In the genomic region with DNA sequence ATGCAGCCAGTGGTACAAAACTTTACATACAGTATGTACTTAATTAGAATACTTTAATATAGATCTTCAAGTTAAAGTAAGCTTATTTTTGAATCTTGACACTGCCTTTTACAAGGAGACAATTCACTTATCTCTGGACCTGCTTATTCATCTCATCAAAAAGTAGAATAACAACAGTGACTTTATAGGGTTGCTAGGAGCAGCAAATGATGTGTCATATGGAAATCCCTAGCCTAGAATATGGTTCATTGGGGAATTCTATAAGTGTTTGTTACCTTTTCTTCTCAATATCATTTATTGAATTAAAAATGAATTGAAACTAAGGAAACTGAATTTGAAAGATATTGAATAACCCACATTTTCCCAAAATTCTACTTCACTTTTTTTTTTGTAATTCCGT, we compare ENCODE assay signal across 33 cellular contexts. TPM values are rescaled to one million over a fixed set of nuclear protein-coding genes. Genes with fewer than 3 reads are reported as not detected.
A peak's percentile ranks its signal among the peaks of the same experiment; 100 is the strongest.
DNase-seq lines count a peak whose midpoint lies in the region; FAIRE-seq and TF ChIP-seq lines count a peak whose summit lies in the region.
"Had no signal": no experiment of that assay in that cellular context is flagged by ENCODE, and none has a peak within 500 bp of the region (broad histone marks: within the 10 kb centered on the region; RNA-seq: fewer than 3 reads in every experiment).

No MANE protein-coding gene starts in this region.

- H3K27me3 ChIP-seq in astrocyte (ENCODE audit: insufficient read depth, low read length) (no peaks in the 10 kb centered on the region), smooth muscle cell (ENCODE audit: low read depth) (no peaks in the 10 kb centered on the region)
- H3K27me3 ChIP-seq: BLaER1 treated with 17β-estradiol and CSF1 and Interleukin-3, amounts not matched to agents 10 nM and 100 nM; colonic mucosa; esophagus squamous epithelium; gastroesophageal sphincter had no signal

- peaks cover 96% of the 10 kb centered on the region for H3K4me1 Mint-ChIP-seq in HFFc6 (ENCODE audit: low read depth)
- H3K4me1 Mint-ChIP-seq in astrocyte (ENCODE audit: low read depth, unreplicated experiment) = peaks cover 44% of the 10 kb centered on the region
- no peaks in the 10 kb centered on the region for H3K4me1 Mint-ChIP-seq in activated T-cell treated with anti-CD3 and anti-CD28 coated beads, Interleukin-2, amount 50 U/mL, for 24 hours (ENCODE audit: low read depth)
- H3K4me1 Mint-ChIP-seq: naive thymus-derived CD8-positive, alpha-beta T cell had no signal

- DNase-seq in HFFc6 = peak; percentile 17
- no peak for DNase-seq in astrocyte (ENCODE audit: low read depth)
- DNase-seq in fibroblast of mammary gland (ENCODE audit: low read depth) = peak; percentile 44
- DNase-seq in smooth muscle cell (lab: John Stamatoyannopoulos, UW; ENCODE audit: unreplicated experiment) = no peak
- no peak for DNase-seq in SKM-1 treated with dmso at 0.1 percent for 144 hours (lab: John Stamatoyannopoulos, UW; ENCODE audit: unreplicated experiment)
- DNase-seq in activated T-cell treated with anti-CD3 and anti-CD28 coated beads, Interleukin-2, amount 50 U/mL, for 24 hours = no peak
- DNase-seq in NCI-H1417 (lab: John Stamatoyannopoulos, UW) = no peak
- DNase-seq in activated CD8-positive, alpha-beta memory T cell treated with anti-CD3 and anti-CD28 coated beads, Interleukin-2, amount 50 U/mL, for 48 hours = no peak
- DNase-seq: activated CD8-positive, alpha-beta T cell treated with anti-CD3 and anti-CD28 coated beads, Interleukin-2, amount 10 ng/mL, durations not matched to agents 7 days and 5 days; activated gamma-delta T cell; activated T-cell treated with anti-CD3 and anti-CD28 coated beads, Interleukin-2, amount 50 U/mL, for 1 hour; colonic mucosa; esophagus squamous epithelium; GDM1; HCEC 1CT; midbrain; naive thymus-derived CD8-positive, alpha-beta T cell; NCI-H1417 treated with DMSO at 0.1 percent for 48 hours; NCI-H2081; NCI-H345; NCI-H774; nucleus accumbens; RPMI8226; stimulated activated CD4-positive, alpha-beta T cell treated with anti-CD3 and anti-CD28 coated beads, Interleukin-4, amount 100 ng/mL, for 1 hour; substantia nigra had no signal

- H3K9ac ChIP-seq in astrocyte (ENCODE audit: low read length) (no peak overlapping the region), smooth muscle cell (ENCODE audit: low read depth) (peak overlapping the region; percentile 84)
- H3K9ac ChIP-seq: BLaER1 treated with 17β-estradiol and CSF1 and Interleukin-3, amounts not matched to agents 10 nM and 100 nM had no signal

- peak overlapping the region; percentile 35 for H3K4me3 Mint-ChIP-seq in HFFc6
- H3K4me3 Mint-ChIP-seq in astrocyte (ENCODE audit: unreplicated experiment) = no peak overlapping the region
- H3K4me3 Mint-ChIP-seq in activated T-cell treated with anti-CD3 and anti-CD28 coated beads, Interleukin-2, amount 50 U/mL, for 24 hours = no peak overlapping the region
- H3K4me3 Mint-ChIP-seq: activated CD8-positive, alpha-beta T cell treated with anti-CD3 and anti-CD28 coated beads, Interleukin-2, amount 10 ng/mL, durations not matched to agents 7 days and 5 days; brain; naive thymus-derived CD8-positive, alpha-beta T cell; T-helper 1 cell treated with Interleukin-12 subunit alpha and Interleukin-12 subunit beta and Interleukin-4 antibody, amounts not matched to agents 30 μg/mL and 1 μg/mL, for 36 hours had no signal

- H3K9me3 Mint-ChIP-seq in HFFc6 (no peaks in the 10 kb centered on the region), astrocyte (ENCODE audit: unreplicated experiment) (no peaks in the 10 kb centered on the region)
- peaks cover 3% of the 10 kb centered on the region for H3K9me3 Mint-ChIP-seq in activated T-cell treated with anti-CD3 and anti-CD28 coated beads, Interleukin-2, amount 50 U/mL, for 24 hours

- H3K36me3 ChIP-seq in astrocyte (ENCODE audit: insufficient read depth, low read length) = no peaks in the 10 kb centered on the region
- no peaks in the 10 kb centered on the region for H3K36me3 ChIP-seq in smooth muscle cell (ENCODE audit: low read depth)
- H3K36me3 ChIP-seq: BLaER1 treated with 17β-estradiol and CSF1 and Interleukin-3, amounts not matched to agents 10 nM and 100 nM; colonic mucosa; esophagus squamous epithelium; gastroesophageal sphincter had no signal

- no peaks in the 10 kb centered on the region for H3K9me3 ChIP-seq in astrocyte (ENCODE audit: insufficient read depth, low read depth, low read length)
- H3K9me3 ChIP-seq in smooth muscle cell (replicated peaks; ENCODE audit: low read depth) = no peaks in the 10 kb centered on the region
- H3K9me3 ChIP-seq: BLaER1 treated with 17β-estradiol and CSF1 and Interleukin-3, amounts not matched to agents 10 nM and 100 nM; colonic mucosa; esophagus squamous epithelium; gastroesophageal sphincter had no signal

- H3K36me3 Mint-ChIP-seq in HFFc6 (ENCODE audit: low read depth) (no peaks in the 10 kb centered on the region), astrocyte (ENCODE audit: low read depth, unreplicated experiment) (no peaks in the 10 kb centered on the region)
- H3K36me3 Mint-ChIP-seq in activated T-cell treated with anti-CD3 and anti-CD28 coated beads, Interleukin-2, amount 50 U/mL, for 24 hours (ENCODE audit: low read depth) = no peaks in the 10 kb centered on the region
- H3K36me3 Mint-ChIP-seq: brain; naive thymus-derived CD8-positive, alpha-beta T cell had no signal

- H3K27ac ChIP-seq in astrocyte (ENCODE audit: low read depth, low read length) (peak overlapping the region; percentile 89), smooth muscle cell (ENCODE audit: low read depth) (peak overlapping the region; percentile 95)
- H3K27ac ChIP-seq: BLaER1 treated with 17β-estradiol and CSF1 and Interleukin-3, amounts not matched to agents 10 nM and 100 nM; colonic mucosa had no signal

- FAIRE-seq in astrocyte (lab: Jason Lieb, UNC) = no peak
- FAIRE-seq: K562, TTC549 had no signal

- H3F3A ChIP-seq in smooth muscle cell (ENCODE audit: low read depth) = peaks cover 35% of the 10 kb centered on the region

- no peak overlapping the region for H2AFZ ChIP-seq in astrocyte (ENCODE audit: low read depth, low read length)
- H2AFZ ChIP-seq in smooth muscle cell (ENCODE audit: low read depth) = no peak overlapping the region

- no peaks in the 10 kb centered on the region for H3K27me3 Mint-ChIP-seq in HFFc6 (ENCODE audit: insufficient read depth)
- H3K27me3 Mint-ChIP-seq in astrocyte (ENCODE audit: low read depth, unreplicated experiment) = no peaks in the 10 kb centered on the region
- H3K27me3 Mint-ChIP-seq in activated T-cell treated with anti-CD3 and anti-CD28 coated beads, Interleukin-2, amount 50 U/mL, for 24 hours = no peaks in the 10 kb centered on the region
- H3K27me3 Mint-ChIP-seq: brain; naive thymus-derived CD8-positive, alpha-beta T cell had no signal

- H3K4me2 ChIP-seq in astrocyte (ENCODE audit: low read length) (no peak overlapping the region), smooth muscle cell (peak overlapping the region; percentile 44)
- H3K4me2 ChIP-seq: BLaER1 treated with 17β-estradiol and CSF1 and Interleukin-3, amounts not matched to agents 10 nM and 100 nM had no signal

- H4K20me1 ChIP-seq in astrocyte (ENCODE audit: insufficient read depth, low read length) (no peaks in the 10 kb centered on the region), smooth muscle cell (ENCODE audit: low read depth) (no peaks in the 10 kb centered on the region)
- H4K20me1 ChIP-seq: BLaER1 treated with 17β-estradiol and CSF1 and Interleukin-3, amounts not matched to agents 10 nM and 100 nM had no signal

- WGBS in smooth muscle cell (ENCODE audit: low lambda C conversion rate) = 85% methylated on average over 1 of the region's 1 CpG

- H3K4me1 ChIP-seq in astrocyte (ENCODE audit: insufficient read depth, low read length) (peaks cover 55% of the 10 kb centered on the region), smooth muscle cell (ENCODE audit: low read depth) (peaks cover 43% of the 10 kb centered on the region)
- H3K4me1 ChIP-seq: colonic mucosa had no signal

- peak overlapping the region; percentile 85 for H3K27ac Mint-ChIP-seq in HFFc6
- no peak overlapping the region for H3K27ac Mint-ChIP-seq in astrocyte (ENCODE audit: unreplicated experiment)
- no peak overlapping the region for H3K27ac Mint-ChIP-seq in activated T-cell treated with anti-CD3 and anti-CD28 coated beads, Interleukin-2, amount 50 U/mL, for 24 hours
- H3K27ac Mint-ChIP-seq: activated CD8-positive, alpha-beta T cell treated with anti-CD3 and anti-CD28 coated beads, Interleukin-2, amount 10 ng/mL, durations not matched to agents 7 days and 5 days; naive thymus-derived CD8-positive, alpha-beta T cell; T-helper 1 cell treated with Interleukin-12 subunit alpha and Interleukin-12 subunit beta and Interleukin-4 antibody, amounts not matched to agents 30 μg/mL and 1 μg/mL, for 36 hours had no signal

- H3K79me2 ChIP-seq in astrocyte (ENCODE audit: insufficient read depth, low read length) (no peaks in the 10 kb centered on the region), smooth muscle cell (ENCODE audit: low read depth) (no peaks in the 10 kb centered on the region)

- TF ChIP-seq CTCF in HFFc6 (IDR thresholded peaks at IDR 0.05) = no peak
- no peak for TF ChIP-seq CTCF in astrocyte (IDR thresholded peaks at IDR 0.05; ENCODE audit: insufficient read depth, low read depth, low read length)
- TF ChIP-seq CTCF in fibroblast of mammary gland (conservative IDR thresholded peaks at IDR 0.05; ENCODE audit: control insufficient read depth, insufficient read depth, low read depth, low read length) = no peak
- no peak for TF ChIP-seq CTCF in smooth muscle cell (IDR thresholded peaks at IDR 0.05; ENCODE audit: borderline replicate concordance, insufficient read depth, poor library complexity, severe bottlenecking)

- H3K4me3 ChIP-seq in astrocyte (ENCODE audit: insufficient read depth, low read depth, low read length) (no peak overlapping the region), fibroblast of mammary gland (ENCODE audit: control insufficient read depth, low read depth, low read length) (no peak overlapping the region), smooth muscle cell (no peak overlapping the region)
- H3K4me3 ChIP-seq: BLaER1 treated with 17β-estradiol and CSF1 and Interleukin-3, amounts not matched to agents 10 nM and 100 nM; colonic mucosa; esophagus squamous epithelium; gastroesophageal sphincter; K562 had no signal

RNA-seq across cellular contexts. Expression of a gene that starts 45.0 kb away (rescaled TPM):
- total RNA-seq in HFFc6 (2021; fragmentation: NEBNext Ultra II Directional; extraction: Animal tissue kit (Norgen Biotek cat#: 25700)) = 100 to 1,000 TPM in 1 of 6 experiments, 10 to 100 TPM in 5; 38.9 to 101 (median 40.4) TPM
- 0.75 and 0.91 TPM in 2 replicates for total RNA-seq in astrocyte
- total RNA-seq in smooth muscle cell = 24.7 and 36.7 TPM in 2 replicates
- 25.2 and 40.7 TPM in 2 replicates for polyA plus RNA-seq in smooth muscle cell
- total RNA-seq: activated CD8-positive, alpha-beta T cell treated with anti-CD3 and anti-CD28 coated beads, Interleukin-2, amount 10 ng/mL, durations not matched to agents 7 days and 5 days; HT1080; K562; naive thymus-derived CD8-positive, alpha-beta T cell; SK-MEL-5 had no signal
- polyA plus RNA-seq: K562; naive thymus-derived CD8-positive, alpha-beta T cell had no signal

Comparison
In these comparisons a context has a peak if more than half of its experiments do, and no peak if none do; other contexts are left out.
1. DNase-seq: peak in HFFc6 (single experiment) and fibroblast of mammary gland (single experiment); none in astrocyte (single experiment), smooth muscle cell (single experiment), SKM-1 treated with dmso at 0.1 percent for 144 hours (single experiment), activated T-cell treated with anti-CD3 and anti-CD28 coated beads, Interleukin-2, amount 50 U/mL, for 24 hours (single experiment), NCI-H1417 (0 of 3) and activated CD8-positive, alpha-beta memory T cell treated with anti-CD3 and anti-CD28 coated beads, Interleukin-2, amount 50 U/mL, for 48 hours (single experiment).
2. RNA of a gene that starts 45.0 kb away (total RNA-seq): 38.9 to 101 TPM in HFFc6 and 24.7 to 36.7 TPM in smooth muscle cell; 0.75 to 0.91 TPM in astrocyte; every median in the first group is over 10 times any median in the second.